1 cellular context compared by ENCODE assay signal in the genomic region with DNA sequence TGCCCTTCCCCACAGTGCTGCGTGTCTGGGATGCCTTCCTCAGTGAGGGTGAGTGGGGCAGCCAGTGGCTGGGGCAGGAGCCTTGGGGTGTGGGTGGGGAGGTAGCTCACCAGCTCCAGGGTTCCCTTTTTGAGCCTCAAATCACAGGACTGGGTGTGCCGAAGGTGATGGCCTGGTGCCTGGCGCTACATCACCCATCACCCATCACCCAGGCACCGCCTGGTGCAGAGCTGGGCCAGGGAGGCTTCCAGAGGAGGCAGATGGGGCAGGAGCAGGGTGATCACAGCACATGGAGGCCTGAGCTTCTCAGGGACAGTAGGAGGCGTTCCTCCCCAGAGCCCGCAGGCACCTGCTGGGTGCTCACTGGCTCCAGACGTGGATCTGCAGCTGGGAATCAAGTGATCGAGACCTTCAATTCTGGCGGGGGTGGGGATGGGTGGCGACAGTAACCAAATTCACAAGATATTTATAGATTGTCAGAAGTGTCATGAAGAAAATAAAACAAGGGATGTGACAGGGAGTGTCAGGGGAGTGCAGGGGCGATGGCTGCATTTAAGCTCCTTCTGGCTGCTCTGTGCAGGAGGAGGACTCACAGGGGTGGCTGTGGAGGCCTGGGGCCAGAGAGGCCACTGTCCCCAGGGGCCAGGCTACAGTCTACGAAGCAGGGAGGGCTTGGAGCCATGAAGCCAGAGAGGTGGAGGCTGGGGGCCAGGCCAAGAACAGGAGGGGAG.
TF ChIP-seq lines count a peak whose summit lies in the region.

No MANE protein-coding gene starts in this region.

TF ChIP-seq in GM12878, 131 proteins besides CTCF, POLR2A, EP300 and RAD21:
- TF ChIP-seq ZNF24 (IDR thresholded peaks at IDR 0.05), result no peak
- TF ChIP-seq IKZF1 (conservative IDR thresholded peaks at IDR 0.05), result peak; percentile 28; the same call in 1 of the 2 replicates
